In genomic region chr3:42851228-42851834, GRCh38 we compare ENCODE assay signal across 26 cellular contexts. TPM values are rescaled to one million over a fixed set of nuclear protein-coding genes. Genes with fewer than 3 reads are reported as not detected.
DNase-seq lines count a peak whose midpoint lies in the region; ATAC-seq and TF ChIP-seq lines count a peak whose summit lies in the region.
"Had no signal": no experiment of that assay in that cellular context is flagged by ENCODE, and none has a peak within 500 bp of the region (broad histone marks: within the 10 kb centered on the region; RNA-seq: fewer than 3 reads in every experiment).

No MANE protein-coding gene starts in this region.

- WGBS in thyroid gland, 2 donors = 80 to 86% methylated on average over 6 of the region's 6 CpGs

- no peak for TF ChIP-seq CTCF in thyroid gland (IDR thresholded peaks at IDR 0.05)

- intact Hi-C loops in thyroid gland (cut with DNase I) = no loop called here

- peak in 1 of 2 donors; percentile 18 for TF ChIP-seq POLR2A in thyroid gland (IDR thresholded peaks at IDR 0.05)

- H3K4me1 ChIP-seq in thyroid gland = peaks cover 0 to 19% of the 10 kb centered on the region in 2 donors

- no peak for ATAC-seq in GM18519 (IDR thresholded peaks at IDR 0.05; ENCODE audit: low FRiP score, unreplicated experiment)
- ATAC-seq: activated T-helper 17 cell treated with anti-CD3 and anti-CD28 coated beads, Interleukin-2, amount 50 U/mL, for 72 hours; body of pancreas; esophagus mucosa; T-helper 17 cell; upper lobe of right lung had no signal

- H3K4me3 ChIP-seq in thyroid gland (replicated peaks in 1 of 3) = no peak overlapping the region
- H3K4me3 ChIP-seq: body of pancreas, skin epidermis, upper lobe of right lung had no signal

- no peaks in the 10 kb centered on the region for H3K27me3 ChIP-seq in thyroid gland
- H3K27me3 ChIP-seq: body of pancreas, upper lobe of right lung had no signal

- H3K36me3 ChIP-seq in thyroid gland = no peaks in the 10 kb centered on the region
- H3K36me3 ChIP-seq: upper lobe of right lung had no signal

- H3K27ac ChIP-seq in thyroid gland = peak overlapping the region in 2 of 3 donors; percentile 10 to 53
- H3K27ac ChIP-seq: body of pancreas, KMS-11 had no signal

- no peaks in the 10 kb centered on the region for H3K9me3 ChIP-seq in thyroid gland
- H3K9me3 ChIP-seq: body of pancreas, Caco-2, upper lobe of right lung had no signal

- peak; percentile 70 for DNase-seq in NCI-H226
- DNase-seq in astrocyte of the hippocampus (ENCODE audit: low read depth, low spot score) = peak; percentile 31
- peak; percentile 81 for DNase-seq in kidney tubule cell (ENCODE audit: low spot score)
- no peak for DNase-seq in thyroid gland
- no peak for DNase-seq in GM19240 (ENCODE audit: insufficient read length, low spot score)
- no peak for DNase-seq in effector CD4-positive, alpha-beta T cell
- DNase-seq: ACHN; body of pancreas; Caco-2; DND-41; effector memory CD4-positive, alpha-beta T cell; foreskin melanocyte; hippocampal formation; immature natural killer cell; NCI-H1694; NCI-H2171; NCI-H526; T-helper 17 cell; upper lobe of right lung had no signal

RNA-seq across cellular contexts. Expression of gene CYP8B1, which starts 24.3 kb away (rescaled TPM):
- not detected for total RNA-seq in thyroid gland
- total RNA-seq: activated T-helper 17 cell treated with anti-CD3 and anti-CD28 coated beads, Interleukin-2, amount 50 U/mL, for 72 hours; body of pancreas; Caco-2; esophagus mucosa; H4; lower leg skin; T-helper 17 cell; upper lobe of right lung had no signal

RNA-seq across cellular contexts. Expression of gene ACKR2, which starts 42.1 kb away (rescaled TPM):
- 10 to 100 TPM in 2 of 4 donors, 1 to 10 TPM in 2; 5.6 to 15.3 (median 10.7) TPM for total RNA-seq in thyroid gland
- total RNA-seq: H4 had no signal

RNA-seq across cellular contexts. Expression of gene HIGD1A, which starts 47.0 kb away (rescaled TPM):
- total RNA-seq in thyroid gland = 100 to 1,000 TPM; 171 to 217 (median 211) TPM

RNA-seq across cellular contexts. Expression of gene ZNF662, which starts 54.6 kb away (rescaled TPM):
- 10 to 100 TPM in 2 of 4 donors, 1 to 10 TPM in 2; 8.5 to 14.2 (median 9.8) TPM for total RNA-seq in thyroid gland

Comparison
In these comparisons a context has a peak if more than half of its experiments do, and no peak if none do; other contexts are left out.
1. DNase-seq: peak in NCI-H226 (single experiment), astrocyte of the hippocampus (single experiment) and kidney tubule cell (single experiment); none in thyroid gland (0 of 2), GM19240 (single experiment) and effector CD4-positive, alpha-beta T cell (single experiment).